18 cellular contexts compared by ENCODE assay signal in genomic region chr19:52692431-52693008, GRCh38.
"Had no signal": no experiment of that assay in that cellular context is flagged by ENCODE, and none has a peak within 500 bp of the region (broad histone marks: within the 10 kb centered on the region; RNA-seq: fewer than 3 reads in every experiment).

No MANE protein-coding gene starts in this region.

- H3K36me3 ChIP-seq: ascending aorta, gastroesophageal sphincter, left lung, tibial nerve had no signal

- H3K27me3 Mint-ChIP-seq: activated CD4-positive, alpha-beta T cell treated with anti-CD3 and anti-CD28 coated beads for 36 hours; activated CD8-positive, alpha-beta T cell treated with anti-CD3 and anti-CD28 coated beads for 36 hours; naive thymus-derived CD8-positive, alpha-beta T cell had no signal

- H3K4me3 ChIP-seq: ascending aorta, gastroesophageal sphincter, left lung, SK-N-MC, tibial nerve had no signal

- H3K9me3 ChIP-seq: ascending aorta, gastroesophageal sphincter, left lung, tibial nerve had no signal

- ATAC-seq: activated CD4-positive, alpha-beta T cell treated with anti-CD3 and anti-CD28 coated beads for 36 hours; activated CD8-positive, alpha-beta T cell treated with anti-CD3 and anti-CD28 coated beads for 36 hours; gastroesophageal sphincter; left lung; naive thymus-derived CD8-positive, alpha-beta T cell; right cardiac atrium had no signal

- H3K27me3 ChIP-seq: ascending aorta, gastroesophageal sphincter, left lung, tibial nerve had no signal

- H3K4me3 Mint-ChIP-seq: activated CD4-positive, alpha-beta T cell treated with anti-CD3 and anti-CD28 coated beads for 36 hours had no signal

- DNase-seq: activated CD4-positive, alpha-beta T cell treated with anti-CD3 and anti-CD28 coated beads for 36 hours; left lung; mammary epithelial cell; naive thymus-derived CD8-positive, alpha-beta T cell; nucleus accumbens; posterior cingulate gyrus; right cardiac atrium; small intestine; stimulated activated CD4-positive, alpha-beta T cell treated with anti-CD3 and anti-CD28 coated beads, Interleukin-4, amount 100 ng/mL, for 24 hours; stimulated activated naive CD4-positive, alpha-beta T cell treated with Interleukin-2 at 50 U/mL for 16 hours; substantia nigra; T1000 had no signal

- H3K27ac ChIP-seq: gastroesophageal sphincter, left lung, SK-N-MC had no signal

- H3K27ac Mint-ChIP-seq: activated CD4-positive, alpha-beta T cell treated with anti-CD3 and anti-CD28 coated beads for 36 hours; activated CD8-positive, alpha-beta T cell treated with anti-CD3 and anti-CD28 coated beads for 36 hours; activated T-helper 1 cell treated with anti-CD3 and anti-CD28 coated beads, Interleukin-12 subunit alpha, Interleukin-12 subunit beta, Interleukin-2, Interleukin-4 antibody, amounts not matched to agents 30 ng/mL and 10 ng/mL and 1 ng/mL, durations not matched to agents 14 hours and 24 hours and 36 hours had no signal
